In genomic region chr1:229199261-229199850, GRCh38 we compare ENCODE assay signal across 8 cellular contexts.
DNase-seq lines count a peak whose midpoint lies in the region; ATAC-seq and TF ChIP-seq lines count a peak whose summit lies in the region.

No MANE protein-coding gene starts in this region.

- no peak for TF ChIP-seq CTCF in thoracic aorta (IDR thresholded peaks at IDR 0.05)

- no peak overlapping the region for H3K27ac ChIP-seq in thoracic aorta

- no peaks in the 10 kb centered on the region for H3K27me3 Mint-ChIP-seq in activated T-cell treated with anti-CD3 and anti-CD28 coated beads, Interleukin-2, amount 50 U/mL, for 4 hours (ENCODE audit: low read depth)

- H3K4me3 ChIP-seq in thoracic aorta = peak overlapping the region; percentile 20

- H3K36me3 ChIP-seq in thoracic aorta = no peaks in the 10 kb centered on the region

- H3K36me3 Mint-ChIP-seq in activated T-cell treated with anti-CD3 and anti-CD28 coated beads, Interleukin-2, amount 50 U/mL, for 4 hours (ENCODE audit: insufficient read depth) = no peaks in the 10 kb centered on the region

- no peaks in the 10 kb centered on the region for H3K9me3 Mint-ChIP-seq in activated T-cell treated with anti-CD3 and anti-CD28 coated beads, Interleukin-2, amount 50 U/mL, for 4 hours

- DNase-seq in activated T-cell treated with anti-CD3 and anti-CD28 coated beads, Interleukin-2, amount 50 U/mL, for 4 hours = no peak
- DNase-seq in activated T-cell treated with anti-CD3 and anti-CD28 coated beads for 4 hours (no peak), NCI-H69 (lab: John Stamatoyannopoulos, UW) (peak; percentile 22), left kidney (ENCODE audit: low read depth, low spot score) (peak; percentile 88), thoracic aorta (ENCODE audit: low spot score) (no peak), H4 (ENCODE audit: low spot score) (no peak)

- no peaks in the 10 kb centered on the region for H3K27me3 ChIP-seq in thoracic aorta (replicated peaks; ENCODE audit: insufficient read depth)

- H3K4me1 Mint-ChIP-seq in activated T-cell treated with anti-CD3 and anti-CD28 coated beads, Interleukin-2, amount 50 U/mL, for 4 hours (ENCODE audit: low read depth) = peaks cover 21% of the 10 kb centered on the region

- no peaks in the 10 kb centered on the region for H3K9me3 ChIP-seq in thoracic aorta

- H3K4me3 Mint-ChIP-seq in activated T-cell treated with anti-CD3 and anti-CD28 coated beads, Interleukin-2, amount 50 U/mL, for 4 hours = peak overlapping the region; percentile 54

- H3K4me1 ChIP-seq in thoracic aorta (ENCODE audit: control insufficient read depth in 1 of 2, low read depth in 2 of 2) = peaks cover 3 to 14% of the 10 kb centered on the region in 2 donors

- ATAC-seq in activated T-cell treated with anti-CD3 and anti-CD28 coated beads, Interleukin-2, amount 50 U/mL, for 4 hours = no peak
- ATAC-seq in thoracic aorta (ENCODE audit: insufficient number of reproducible peaks, low FRiP score, low read depth) (no peak), HG03097 (IDR thresholded peaks at IDR 0.05; ENCODE audit: low FRiP score, unreplicated experiment) (no peak)
- no peak for ATAC-seq in activated CD4-positive, CD25-positive, alpha-beta regulatory T cell treated with anti-CD3 and anti-CD28 coated beads, Interleukin-2, amount 50 U/mL, for 24 hours

Comparison
In these comparisons a context has a peak if more than half of its experiments do, and no peak if none do; other contexts are left out.
1. DNase-seq: peak in NCI-H69 (single experiment) and left kidney (single experiment); none in activated T-cell treated with anti-CD3 and anti-CD28 coated beads, Interleukin-2, amount 50 U/mL, for 4 hours (single experiment), activated T-cell treated with anti-CD3 and anti-CD28 coated beads for 4 hours (single experiment), thoracic aorta (single experiment) and H4 (single experiment).